Comparison of ENCODE assay signal across 14 cellular contexts in genomic region chr22:23159287-23159622, GRCh38. TPM values are rescaled to one million over a fixed set of nuclear protein-coding genes. Genes with fewer than 3 reads are reported as not detected.
DNase-seq lines count a peak whose midpoint lies in the region; ATAC-seq and TF ChIP-seq lines count a peak whose summit lies in the region.
"Had no signal": no experiment of that assay in that cellular context is flagged by ENCODE, and none has a peak within 500 bp of the region (broad histone marks: within the 10 kb centered on the region; RNA-seq: fewer than 3 reads in every experiment).

No MANE protein-coding gene starts in this region.

- no peak overlapping the region for H4K5ac ChIP-seq in mesendoderm (ENCODE audit: low read length)

- no peaks in the 10 kb centered on the region for H3K79me1 ChIP-seq in mesendoderm (ENCODE audit: low read length)

- H3K4me1 Mint-ChIP-seq in stimulated activated effector memory CD8-positive, alpha-beta T cell treated with anti-CD3 and anti-CD28 coated beads, Interleukin-12 subunit alpha, Interleukin-12 subunit beta, amount 100 ng/mL, for 72 hours = peaks cover 1% of the 10 kb centered on the region

- no peak overlapping the region for H2BK120ac ChIP-seq in mesendoderm (ENCODE audit: low read depth, low read length)

- ATAC-seq in stimulated activated effector memory CD8-positive, alpha-beta T cell treated with anti-CD3 and anti-CD28 coated beads, Interleukin-12 subunit alpha, Interleukin-12 subunit beta, amount 100 ng/mL, for 72 hours = peak; percentile 4
- ATAC-seq in GM21360 (IDR thresholded peaks at IDR 0.05; ENCODE audit: unreplicated experiment) = no peak
- ATAC-seq: A549; CD8-positive, alpha-beta T cell had no signal

- H3K4ac ChIP-seq in mesendoderm (ENCODE audit: low read depth, low read length) = no peak overlapping the region

- no peak overlapping the region for H3K9ac ChIP-seq in mesendoderm (ENCODE audit: low read length)
- no peak overlapping the region for H3K9ac ChIP-seq in colonic mucosa (ENCODE audit: low read depth in 2 of 2, low read length in 2 of 2)

- H2BK15ac ChIP-seq in mesendoderm (replicated peaks; ENCODE audit: low read depth) = no peak overlapping the region

- H3K27ac ChIP-seq in mesendoderm (ENCODE audit: low read depth, low read length) (no peak overlapping the region), colonic mucosa (no peak overlapping the region)
- H3K27ac ChIP-seq: A549, C4-2B had no signal

- H3K4me2 ChIP-seq in mesendoderm (ENCODE audit: low read length) = no peak overlapping the region
- H3K4me2 ChIP-seq: A549 had no signal

- no peaks in the 10 kb centered on the region for H3K9me3 ChIP-seq in colonic mucosa
- H3K9me3 ChIP-seq: A549, BE2C had no signal

- H3K27me3 ChIP-seq in H7 (ENCODE audit: control insufficient read depth, insufficient read depth, low read length) (no peaks in the 10 kb centered on the region), mesendoderm (ENCODE audit: insufficient read depth, low read length, poor library complexity) (no peaks in the 10 kb centered on the region), colonic mucosa (no peaks in the 10 kb centered on the region)
- H3K27me3 ChIP-seq: BE2C had no signal

- H3K79me2 ChIP-seq in mesendoderm (ENCODE audit: control insufficient read depth, insufficient read depth, low read length) = no peaks in the 10 kb centered on the region

- H3K23ac ChIP-seq in mesendoderm (ENCODE audit: low read length) = no peak overlapping the region

- H3K4me1 ChIP-seq in mesendoderm (ENCODE audit: control insufficient read depth, low read depth, low read length) (peaks cover 3% of the 10 kb centered on the region), colonic mucosa (no peaks in the 10 kb centered on the region)
- H3K4me1 ChIP-seq: A549, BE2C had no signal

- H3K36me3 ChIP-seq in H7 (replicated peaks; ENCODE audit: control insufficient read depth, insufficient read depth, low read length) (no peaks in the 10 kb centered on the region), mesendoderm (ENCODE audit: control insufficient read depth, insufficient read depth, low read length) (no peaks in the 10 kb centered on the region), colonic mucosa (no peaks in the 10 kb centered on the region)
- H3K36me3 ChIP-seq: BE2C had no signal

- no peaks in the 10 kb centered on the region for H3K36me3 Mint-ChIP-seq in stimulated activated effector memory CD8-positive, alpha-beta T cell treated with anti-CD3 and anti-CD28 coated beads, Interleukin-12 subunit alpha, Interleukin-12 subunit beta, amount 100 ng/mL, for 72 hours
- H3K36me3 Mint-ChIP-seq: CD8-positive, alpha-beta T cell had no signal

- no CpG with 5 or more reads among the region's 6 CpGs for WGBS in mesendoderm (ENCODE audit: extremely low coverage, insufficient coverage, low lambda C conversion rate)

- H3K18ac ChIP-seq in mesendoderm (ENCODE audit: low read length) = no peak overlapping the region

- no peak overlapping the region for H3K27ac Mint-ChIP-seq in stimulated activated effector memory CD8-positive, alpha-beta T cell treated with anti-CD3 and anti-CD28 coated beads, Interleukin-12 subunit alpha, Interleukin-12 subunit beta, amount 100 ng/mL, for 72 hours
- H3K27ac Mint-ChIP-seq: CD8-positive, alpha-beta T cell had no signal

- H2AK5ac ChIP-seq in mesendoderm (ENCODE audit: low read length) = no peak overlapping the region

- no peak for TF ChIP-seq CTCF in colonic mucosa (IDR thresholded peaks at IDR 0.05)

- peak overlapping the region; percentile 15 for H3K56ac ChIP-seq in mesendoderm (ENCODE audit: low read length)

- intact Hi-C loops in colonic mucosa (cut with DNase I) = no loop called here

- H3K4me3 ChIP-seq in H7 (ENCODE audit: insufficient read depth, low read depth, low read length) = no peak overlapping the region
- no peak overlapping the region for H3K4me3 ChIP-seq in mesendoderm (ENCODE audit: low read length)
- no peak overlapping the region for H3K4me3 ChIP-seq in colonic mucosa
- H3K4me3 ChIP-seq: A549 had no signal

- H4K8ac ChIP-seq in mesendoderm (ENCODE audit: low read depth, low read length) = no peak overlapping the region

- H3K9me3 Mint-ChIP-seq in stimulated activated effector memory CD8-positive, alpha-beta T cell treated with anti-CD3 and anti-CD28 coated beads, Interleukin-12 subunit alpha, Interleukin-12 subunit beta, amount 100 ng/mL, for 72 hours = no peaks in the 10 kb centered on the region
- H3K9me3 Mint-ChIP-seq: CD8-positive, alpha-beta T cell had no signal

- H2BK5ac ChIP-seq in mesendoderm (ENCODE audit: low read length) = no peak overlapping the region

- no peak overlapping the region for H3K4me3 Mint-ChIP-seq in stimulated activated effector memory CD8-positive, alpha-beta T cell treated with anti-CD3 and anti-CD28 coated beads, Interleukin-12 subunit alpha, Interleukin-12 subunit beta, amount 100 ng/mL, for 72 hours
- H3K4me3 Mint-ChIP-seq: CD8-positive, alpha-beta T cell had no signal

- DNase-seq in H7 (peak; percentile 42), NCI-H69 (lab: John Stamatoyannopoulos, UW) (peak; percentile 59), mesendoderm (no peak), colonic mucosa (no peak), iPS-NIHi11 (ENCODE audit: low spot score) (no peak)
- no peak for DNase-seq in stimulated activated effector memory CD8-positive, alpha-beta T cell treated with anti-CD3 and anti-CD28 coated beads, Interleukin-12 subunit alpha, Interleukin-12 subunit beta, amount 100 ng/mL, for 72 hours (ENCODE audit: low spot score in 2 of 2)
- DNase-seq: BE2C; CD8-positive, alpha-beta T cell; DND-41; GDM1 had no signal

RNA-seq across cellular contexts. Expression of gene RAB36, which starts 14.0 kb away (rescaled TPM):
- total RNA-seq in H7 (2014; rRNA removed; shearing (Covaris generic)) = 0.81 and 1.7 TPM in 2 replicates
- polyA plus RNA-seq in mesendoderm (2013, experiment 1 of 2) = 0.67 TPM
- 0.64 TPM for polyA plus RNA-seq in mesendoderm (2013, experiment 2 of 2)
- 1 to 10 TPM in 1 of 2 donors, under 1 TPM in 1; 0.98 to 2.3 TPM for total RNA-seq in colonic mucosa

RNA-seq across cellular contexts. Expression of gene RSPH14, which starts 17.5 kb away (rescaled TPM):
- not detected in 2 replicates for total RNA-seq in H7 (2014; rRNA removed; shearing (Covaris generic))
- 0.20 TPM for polyA plus RNA-seq in mesendoderm (2013, experiment 1 of 2)
- polyA plus RNA-seq in mesendoderm (2013, experiment 2 of 2) = 0.20 TPM
- under 1 TPM; 0.45 to 0.69 TPM for total RNA-seq in colonic mucosa
- total RNA-seq: HT1080 had no signal

RNA-seq across cellular contexts. Expression of gene BCR, which starts 21.1 kb away (rescaled TPM):
- total RNA-seq in H7 (2014; rRNA removed; shearing (Covaris generic)) = 84.7 and 89.1 TPM in 2 replicates
- 26.5 TPM for polyA plus RNA-seq in mesendoderm (2013, experiment 1 of 2)
- 26.2 TPM for polyA plus RNA-seq in mesendoderm (2013, experiment 2 of 2)
- total RNA-seq in colonic mucosa = 10 to 100 TPM; 39.2 to 57.8 TPM

Comparison
In these comparisons a context has a peak if more than half of its experiments do, and no peak if none do; other contexts are left out.
1. DNase-seq: peak in H7 (single experiment) and NCI-H69 (single experiment); none in mesendoderm (single experiment), stimulated activated effector memory CD8-positive, alpha-beta T cell treated with anti-CD3 and anti-CD28 coated beads, Interleukin-12 subunit alpha, Interleukin-12 subunit beta, amount 100 ng/mL, for 72 hours (0 of 2), colonic mucosa (single experiment) and iPS-NIHi11 (single experiment).